8 cellular contexts compared by ENCODE assay signal in genomic region chr19:35879770-35880317, GRCh38. TPM values are rescaled to one million over a fixed set of nuclear protein-coding genes. Genes with fewer than 3 reads are reported as not detected.
A peak's percentile ranks its signal among the peaks of the same experiment; 100 is the strongest.
DNase-seq lines count a peak whose midpoint lies in the region; ATAC-seq and TF ChIP-seq lines count a peak whose summit lies in the region.

No MANE protein-coding gene starts in this region.

- H3K27ac ChIP-seq in SJCRH30: no peak overlapping the region

- no peaks in the 10 kb centered on the region for H3K9me3 ChIP-seq in SJCRH30 (replicated peaks)

- H3K4me3 ChIP-seq in SJCRH30 (no peak overlapping the region), foreskin fibroblast (ENCODE audit: low read depth in 1 of 2, low read length in 2 of 2) (no peak overlapping the region)

- no peak for ATAC-seq in HG03432 (IDR thresholded peaks at IDR 0.05; ENCODE audit: unreplicated experiment)

- no peak for TF ChIP-seq CTCF in foreskin fibroblast (IDR thresholded peaks at IDR 0.05; ENCODE audit: low read depth, low read length)

- H3K27me3 ChIP-seq in SJCRH30: no peaks in the 10 kb centered on the region

- H3K4me1 ChIP-seq in SJCRH30: no peaks in the 10 kb centered on the region

- DNase-seq in CD1c-positive myeloid dendritic cell (ENCODE audit: extremely low spot score) (peak; percentile 93), HS-5 (ENCODE audit: low read depth) (peak; percentile 69), SJCRH30 (peak; percentile 97), foreskin fibroblast (peak; percentile 91 to 97), nucleus accumbens (lab: John Stamatoyannopoulos, UW) (peak in 52 of 56 donors; percentile 22 to 87 (median 58)), ureter (ENCODE audit: low spot score) (peak; percentile 84)
- peak; percentile 46 for DNase-seq in activated gamma-delta T cell treated with anti-CD3 and anti-CD28 coated beads, Interleukin-2, amount 50 U/mL, for 16 hours (ENCODE audit: low read depth)

- no peaks in the 10 kb centered on the region for H3K36me3 ChIP-seq in SJCRH30

RNA-seq across cellular contexts. Expression of gene APLP1, which starts 11.5 kb away (rescaled TPM):
- total RNA-seq in SJCRH30 (2014; rRNA removed; shearing (Covaris generic)): 32.1 and 32.7 TPM in 2 replicates
- total RNA-seq in ureter: 6.2 TPM

RNA-seq across cellular contexts. Expression of gene NFKBID, which starts 20.5 kb away (rescaled TPM):
- 6.2 and 7.3 TPM in 2 replicates for total RNA-seq in SJCRH30 (2014; rRNA removed; shearing (Covaris generic))
- 14.1 TPM for total RNA-seq in ureter

RNA-seq across cellular contexts. Expression of gene HCST, which starts 22.5 kb away (rescaled TPM):
- total RNA-seq in SJCRH30 (2014; rRNA removed; shearing (Covaris generic)): not detected in 2 replicates
- total RNA-seq in ureter: 6.8 TPM

RNA-seq across cellular contexts. Expression of gene KIRREL2, which starts 23.1 kb away (rescaled TPM):
- total RNA-seq in SJCRH30 (2014; rRNA removed; shearing (Covaris generic)): not detected in 2 replicates
- total RNA-seq in ureter: not detected

RNA-seq across cellular contexts. Expression of gene NPHS1, which starts 27.5 kb away (rescaled TPM):
- total RNA-seq in SJCRH30 (2014; rRNA removed; shearing (Covaris generic)): not detected in 2 replicates
- not detected for total RNA-seq in ureter

Comparison
In these comparisons a context has a peak if more than half of its experiments do, and no peak if none do; other contexts are left out.
1. DNase-seq: peak in every context shown above with its lines; median percentile 97 in SJCRH30; 94 in foreskin fibroblast; 93 in CD1c-positive myeloid dendritic cell; 84 in ureter; 69 in HS-5; 58 in nucleus accumbens; 46 in activated gamma-delta T cell treated with anti-CD3 and anti-CD28 coated beads, Interleukin-2, amount 50 U/mL, for 16 hours.